In genomic region chr21:33937931-33938339, GRCh38 we compare ENCODE assay signal across 11 cellular contexts. TPM values are rescaled to one million over a fixed set of nuclear protein-coding genes. Genes with fewer than 3 reads are reported as not detected.
A peak's percentile ranks its signal among the peaks of the same experiment; 100 is the strongest.
DNase-seq lines count a peak whose midpoint lies in the region; ATAC-seq and TF ChIP-seq lines count a peak whose summit lies in the region.
"Had no signal": no experiment of that assay in that cellular context is flagged by ENCODE, and none has a peak within 500 bp of the region (broad histone marks: within the 10 kb centered on the region; RNA-seq: fewer than 3 reads in every experiment).

No MANE protein-coding gene starts in this region.

- DNase-seq in Peyer's patch = peak in 2 of 3 donors; percentile 41 to 57
- DNase-seq in activated naive CD4-positive, alpha-beta T cell treated with anti-CD3 and anti-CD28 coated beads, Interleukin-2, amount 50 U/mL, for 16 hours = peak; percentile 25
- DNase-seq in stimulated activated naive B cell treated with anti-CD40 and anti-IgM and Interleukin-4, amounts not matched to agents 10 μg/mL and 1 μg/mL and 100 μg/mL, for 72 hours = no peak
- no peak for DNase-seq in 8988T
- DNase-seq in iPS-NIHi11 (ENCODE audit: low spot score) = no peak
- DNase-seq in NCI-H524 treated with DMSO at 0.1 percent for 48 hours (lab: John Stamatoyannopoulos, UW) = no peak
- DNase-seq: DMS153, NCI-H1105 treated with DMSO at 0.1 percent for 48 hours, NCI-H69 had no signal

- H3K27ac Mint-ChIP-seq in IgD-negative memory B cell = peak overlapping the region; percentile 36 to 71 (median 63)
- H3K27ac Mint-ChIP-seq in stimulated activated naive B cell treated with anti-CD40 and anti-IgM and Interleukin-4, amounts not matched to agents 10 μg/mL and 1 μg/mL and 100 μg/mL, for 72 hours = no peak overlapping the region

- no peak overlapping the region for H3K4me3 ChIP-seq in Peyer's patch
- H3K4me3 ChIP-seq: lung had no signal

- peaks cover 0 to 2% (median 0%) of the 10 kb centered on the region in 3 donors for H3K9me3 Mint-ChIP-seq in IgD-negative memory B cell
- H3K9me3 Mint-ChIP-seq in stimulated activated naive B cell treated with anti-CD40 and anti-IgM and Interleukin-4, amounts not matched to agents 10 μg/mL and 1 μg/mL and 100 μg/mL, for 72 hours = no peaks in the 10 kb centered on the region

- H3K4me1 Mint-ChIP-seq in IgD-negative memory B cell = peaks cover 8 to 15% (median 13%) of the 10 kb centered on the region in 3 donors
- peaks cover 6 to 18% of the 10 kb centered on the region in 2 donors for H3K4me1 Mint-ChIP-seq in stimulated activated naive B cell treated with anti-CD40 and anti-IgM and Interleukin-4, amounts not matched to agents 10 μg/mL and 1 μg/mL and 100 μg/mL, for 72 hours

- peak overlapping the region; percentile 26 to 66 (median 49) for H3K27ac ChIP-seq in Peyer's patch

- H3K27me3 ChIP-seq in Peyer's patch = no peaks in the 10 kb centered on the region

- TF ChIP-seq POLR2A in Peyer's patch (IDR thresholded peaks at IDR 0.05) = no peak

- peak overlapping the region; percentile 4 to 82 (median 66) for H3K4me3 Mint-ChIP-seq in IgD-negative memory B cell
- no peak overlapping the region for H3K4me3 Mint-ChIP-seq in stimulated activated naive B cell treated with anti-CD40 and anti-IgM and Interleukin-4, amounts not matched to agents 10 μg/mL and 1 μg/mL and 100 μg/mL, for 72 hours

- peaks cover 1% of the 10 kb centered on the region for H3K36me3 Mint-ChIP-seq in IgD-negative memory B cell
- no peaks in the 10 kb centered on the region for H3K36me3 Mint-ChIP-seq in stimulated activated naive B cell treated with anti-CD40 and anti-IgM and Interleukin-4, amounts not matched to agents 10 μg/mL and 1 μg/mL and 100 μg/mL, for 72 hours

- H3K9me3 ChIP-seq in Peyer's patch = no peaks in the 10 kb centered on the region

- peaks cover 0 to under 1% (median 0%) of the 10 kb centered on the region in 4 donors for H3K4me1 ChIP-seq in Peyer's patch

- no peaks in the 10 kb centered on the region for H3K36me3 ChIP-seq in Peyer's patch

- TF ChIP-seq CTCF in Peyer's patch (IDR thresholded peaks at IDR 0.05) = no peak

- peaks cover 1% of the 10 kb centered on the region for H3K27me3 Mint-ChIP-seq in IgD-negative memory B cell
- no peaks in the 10 kb centered on the region for H3K27me3 Mint-ChIP-seq in stimulated activated naive B cell treated with anti-CD40 and anti-IgM and Interleukin-4, amounts not matched to agents 10 μg/mL and 1 μg/mL and 100 μg/mL, for 72 hours

- peak; percentile 53 to 70 for ATAC-seq in stimulated activated naive B cell treated with anti-CD40 and anti-IgM and Interleukin-4, amounts not matched to agents 10 μg/mL and 1 μg/mL and 100 μg/mL, for 72 hours (replicated peaks)

RNA-seq across cellular contexts. Expression of gene ATP5PO, which starts 22.3 kb away (rescaled TPM):
- polyA plus RNA-seq in IgD-negative memory B cell = 342 TPM
- total RNA-seq in Peyer's patch = 100 to 1,000 TPM; 178 to 291 (median 203) TPM

Comparison
In these comparisons a context has a peak if more than half of its experiments do, and no peak if none do; other contexts are left out.
1. H3K4me3 Mint-ChIP-seq: peak in IgD-negative memory B cell (4 of 4); none in stimulated activated naive B cell treated with anti-CD40 and anti-IgM and Interleukin-4, amounts not matched to agents 10 μg/mL and 1 μg/mL and 100 μg/mL, for 72 hours (0 of 2).
2. DNase-seq: peak in Peyer's patch (2 of 3) and activated naive CD4-positive, alpha-beta T cell treated with anti-CD3 and anti-CD28 coated beads, Interleukin-2, amount 50 U/mL, for 16 hours (single experiment); none in stimulated activated naive B cell treated with anti-CD40 and anti-IgM and Interleukin-4, amounts not matched to agents 10 μg/mL and 1 μg/mL and 100 μg/mL, for 72 hours (single experiment), 8988T (single experiment), iPS-NIHi11 (single experiment) and NCI-H524 treated with DMSO at 0.1 percent for 48 hours (single experiment).